ENCODE assay signal across 1 cellular context in genomic region chr1:206931709-206932108, GRCh38.
TF ChIP-seq lines count a peak whose summit lies in the region.

No MANE protein-coding gene starts in this region.

TF ChIP-seq in GM23338, 12 proteins besides CTCF, POLR2A, EP300 and RAD21:
- TF ChIP-seq JUNB (IDR thresholded peaks at IDR 0.05; ENCODE audit: unreplicated experiment) = no peak
- no peak for TF ChIP-seq REST (IDR thresholded peaks at IDR 0.05; ENCODE audit: unreplicated experiment)
- TF ChIP-seq STAT1 (IDR thresholded peaks at IDR 0.05; ENCODE audit: unreplicated experiment) = no peak
- no peak for TF ChIP-seq CREB1 (CRISPR knock-in tag; IDR thresholded peaks at IDR 0.05; ENCODE audit: low read depth)
